ENCODE assay signal across 26 cellular contexts in the genomic region with DNA sequence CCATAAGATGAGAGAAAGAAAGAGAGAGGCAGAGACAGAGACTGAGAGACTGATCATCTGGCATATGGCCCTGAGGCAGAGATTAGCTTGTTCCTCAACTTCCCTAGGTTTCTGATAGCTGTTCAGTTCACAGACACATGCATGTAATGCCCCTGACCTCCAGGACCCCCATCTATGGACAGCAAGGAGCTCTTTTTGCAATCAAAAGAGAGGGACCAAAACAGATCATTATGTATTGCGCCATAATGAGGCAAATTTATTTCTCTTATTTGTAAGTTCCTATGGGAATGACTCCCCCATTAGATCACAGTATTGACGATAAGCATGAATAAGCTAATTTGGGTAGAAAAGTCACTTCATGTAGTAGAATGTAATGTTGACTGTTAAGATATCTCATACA.
"Had no signal": no experiment of that assay in that cellular context is flagged by ENCODE, and none has a peak within 500 bp of the region (broad histone marks: within the 10 kb centered on the region; RNA-seq: fewer than 3 reads in every experiment).

No MANE protein-coding gene starts in this region.

- H3K27me3 ChIP-seq: left lung, pancreas, stomach, testis, thyroid gland, transverse colon, upper lobe of left lung, vagina had no signal

- H3K27ac Mint-ChIP-seq: naive thymus-derived CD8-positive, alpha-beta T cell; nephron had no signal

- H3K27ac ChIP-seq: left lung, lower lobe of right lung, pancreas, prostate gland, skin epidermis, stomach, testis, thyroid gland, transverse colon, upper lobe of left lung, vagina had no signal

- H3K4me3 Mint-ChIP-seq: naive thymus-derived CD8-positive, alpha-beta T cell; nephron; neural crest cell; stimulated activated naive B cell treated with anti-CD40 and anti-IgM and Interleukin-4, amounts not matched to agents 10 μg/mL and 1 μg/mL and 100 μg/mL, for 72 hours had no signal

- DNase-seq: hippocampal formation; kidney glomerular epithelial cell; left cardiac atrium; left lung; lower lobe of right lung; mesenchymal stem cell; naive thymus-derived CD8-positive, alpha-beta T cell; nucleus accumbens; pancreas; posterior cingulate gyrus; retina; right cardiac atrium; stimulated activated CD4-positive, alpha-beta T cell treated with anti-CD3 and anti-CD28 coated beads, Interleukin-4, amount 100 ng/mL, for 24 hours; stimulated activated naive B cell treated with anti-CD40 and anti-IgM and Interleukin-4, amounts not matched to agents 10 μg/mL and 1 μg/mL and 100 μg/mL, for 72 hours; stimulated activated naive CD8-positive, alpha-beta T cell treated with anti-CD3 and anti-CD28 coated beads, Interleukin-15, Interleukin-2, amounts not matched to agents 100 U/mL and 50 U/mL, for 24 hours; stomach; testis; thyroid gland; transverse colon; upper lobe of left lung had no signal

- H3K9me3 Mint-ChIP-seq: naive thymus-derived CD8-positive, alpha-beta T cell; nephron; neural crest cell; stimulated activated naive B cell treated with anti-CD40 and anti-IgM and Interleukin-4, amounts not matched to agents 10 μg/mL and 1 μg/mL and 100 μg/mL, for 72 hours had no signal

- H3K9me3 ChIP-seq: left lung, lower lobe of right lung, pancreas, prostate gland, stomach, testis, thyroid gland, transverse colon, upper lobe of left lung, vagina had no signal

- ATAC-seq: left cardiac atrium; left lung; lower lobe of right lung; naive thymus-derived CD8-positive, alpha-beta T cell; pancreas; right cardiac atrium; sciatic nerve; stimulated activated naive B cell treated with anti-CD40 and anti-IgM and Interleukin-4, amounts not matched to agents 10 μg/mL and 1 μg/mL and 100 μg/mL, for 72 hours; stimulated activated naive CD8-positive, alpha-beta T cell treated with anti-CD3 and anti-CD28 coated beads, Interleukin-15, Interleukin-2, amounts not matched to agents 100 U/mL and 50 U/mL, for 24 hours had no signal

- H3K4me3 ChIP-seq: left lung, lower lobe of right lung, pancreas, prostate gland, skin epidermis, stomach, testis, thyroid gland, transverse colon, upper lobe of left lung, vagina had no signal

- H3K4me1 Mint-ChIP-seq: nephron, neural crest cell had no signal

- H3K4me1 ChIP-seq: left lung, lower lobe of right lung, pancreas, prostate gland, testis, transverse colon, upper lobe of left lung, vagina had no signal

- H3K36me3 ChIP-seq: left lung, lower lobe of right lung, pancreas, prostate gland, stomach, thyroid gland, transverse colon, upper lobe of left lung, vagina had no signal
